ENCODE assay signal across 10 cellular contexts in genomic region chr18:26429535-26429934, GRCh38.
DNase-seq lines count a peak whose midpoint lies in the region; FAIRE-seq and TF ChIP-seq lines count a peak whose summit lies in the region.
"Had no signal": no experiment of that assay in that cellular context is flagged by ENCODE, and none has a peak within 500 bp of the region (broad histone marks: within the 10 kb centered on the region; RNA-seq: fewer than 3 reads in every experiment).

No MANE protein-coding gene starts in this region.

- H3K4me3 ChIP-seq in keratinocyte (ENCODE audit: control insufficient read depth in 2 of 3, extremely low read depth in 1 of 3, insufficient read depth in 2 of 3, low read depth in 1 of 3, low read length in 3 of 3): no peak overlapping the region
- no peak overlapping the region for H3K4me3 ChIP-seq in stomach
- H3K4me3 ChIP-seq: lower lobe of right lung had no signal

- no peak overlapping the region for H3K4me3 Mint-ChIP-seq in HFFc6
- H3K4me3 Mint-ChIP-seq: activated naive CD4-positive, alpha-beta T cell treated with anti-CD3 and anti-CD28 coated beads for 36 hours had no signal

- no peaks in the 10 kb centered on the region for H3K27me3 ChIP-seq in keratinocyte (ENCODE audit: control insufficient read depth, extremely low read depth, insufficient read depth, low read length)
- H3K27me3 ChIP-seq in stomach: no peaks in the 10 kb centered on the region

- H3K9ac ChIP-seq in keratinocyte (ENCODE audit: control insufficient read depth, extremely low read depth, insufficient read depth, low read length): peak overlapping the region; percentile 28

- H3K27ac Mint-ChIP-seq in HFFc6: peak overlapping the region; percentile 63; the same call in 1 of the 2 replicates
- H3K27ac Mint-ChIP-seq: activated naive CD4-positive, alpha-beta T cell treated with anti-CD3 and anti-CD28 coated beads for 36 hours had no signal

- TF ChIP-seq CTCF in HFFc6 (IDR thresholded peaks at IDR 0.05) (no peak), keratinocyte (optimal IDR thresholded peaks at IDR 0.05 in 1 of 3, IDR thresholded peaks at IDR 0.05 in 1 of 3, conservative IDR thresholded peaks at IDR 0.05 in 1 of 3; ENCODE audit: extremely low read depth in 1 of 3, insufficient read depth in 2 of 3, low read length in 3 of 3) (no peak), stomach (IDR thresholded peaks at IDR 0.05) (no peak)

- no peaks in the 10 kb centered on the region for H3K36me3 Mint-ChIP-seq in HFFc6 (ENCODE audit: low read depth)

- peak; percentile 98 for FAIRE-seq in keratinocyte (lab: Jason Lieb, UNC)

- peak; percentile 91 for DNase-seq in AG08395 (ENCODE audit: low spot score)
- peak; percentile 83 for DNase-seq in HFFc6
- DNase-seq in amniotic stem cell (lab: John Stamatoyannopoulos, UW): peak; percentile 71
- no peak for DNase-seq in keratinocyte (ENCODE audit: low read depth, low spot score)
- DNase-seq in NK-92 (lab: John Stamatoyannopoulos, UW; ENCODE audit: unreplicated experiment): no peak
- DNase-seq in HuH-7.5 (ENCODE audit: low spot score): no peak
- DNase-seq in NOMO-1 treated with DMSO at 0.1 percent for 48 hours (lab: John Stamatoyannopoulos, UW; ENCODE audit: unreplicated experiment): no peak
- DNase-seq in stomach: no peak
- DNase-seq: activated naive CD4-positive, alpha-beta T cell treated with anti-CD3 and anti-CD28 coated beads for 36 hours; lower lobe of right lung had no signal

- TF ChIP-seq POLR2A in stomach (IDR thresholded peaks at IDR 0.05): no peak

- H3K9me1 ChIP-seq in keratinocyte (ENCODE audit: control insufficient read depth, extremely low read depth, insufficient read depth, low read length): no peaks in the 10 kb centered on the region

- peak overlapping the region; percentile 27 for H3K27ac ChIP-seq in keratinocyte (ENCODE audit: control insufficient read depth, insufficient read depth, low read length)
- H3K27ac ChIP-seq in stomach: no peak overlapping the region
- H3K27ac ChIP-seq: lower lobe of right lung had no signal

- H3K9me3 Mint-ChIP-seq in HFFc6: no peaks in the 10 kb centered on the region
- H3K9me3 Mint-ChIP-seq: activated naive CD4-positive, alpha-beta T cell treated with anti-CD3 and anti-CD28 coated beads for 36 hours had no signal

- dilution Hi-C loops in keratinocyte (cut with MboI; ENCODE audit: extremely low pct_ligation_motif_present, low sequenced_read_pairs): no loop called here

- H3K4me1 Mint-ChIP-seq in HFFc6 (ENCODE audit: low read depth): peaks cover 25% of the 10 kb centered on the region

- intact Hi-C loops in stomach (cut with DNase I; ENCODE audit: low total_unique reads): no loop called here

- WGBS in stomach, 5 donors: 27 to 47% (median 39%) methylated on average over 3 of the region's 3 CpGs

- H3K36me3 ChIP-seq in keratinocyte (ENCODE audit: control insufficient read depth in 2 of 2, extremely low read depth in 1 of 2, insufficient read depth in 2 of 2, low read length in 2 of 2) (no peaks in the 10 kb centered on the region), stomach (no peaks in the 10 kb centered on the region)
- H3K36me3 ChIP-seq: lower lobe of right lung had no signal

- H4K20me1 ChIP-seq in keratinocyte (ENCODE audit: control insufficient read depth, extremely low read depth, insufficient read depth, low read length): no peaks in the 10 kb centered on the region

- H3K9me3 ChIP-seq in keratinocyte (ENCODE audit: control insufficient read depth, low read depth, low read length): no peaks in the 10 kb centered on the region
- H3K9me3 ChIP-seq in stomach: no peaks in the 10 kb centered on the region
- H3K9me3 ChIP-seq: lower lobe of right lung had no signal

- peak overlapping the region; percentile 76 for H2AFZ ChIP-seq in keratinocyte (ENCODE audit: control insufficient read depth, low read length)

- H3K79me2 ChIP-seq in keratinocyte (ENCODE audit: control insufficient read depth, insufficient read depth, low read length): no peaks in the 10 kb centered on the region

- no peak for TF ChIP-seq EP300 in stomach (IDR thresholded peaks at IDR 0.05)

- H3K27me3 Mint-ChIP-seq in HFFc6 (ENCODE audit: insufficient read depth): no peaks in the 10 kb centered on the region

- peak overlapping the region; percentile 44 for H3K4me2 ChIP-seq in keratinocyte (ENCODE audit: control insufficient read depth, extremely low read depth, insufficient read depth, low read depth, low read length)

- H3K4me1 ChIP-seq in keratinocyte (ENCODE audit: control insufficient read depth, extremely low read depth, insufficient read depth, low read length) (peaks cover 8% of the 10 kb centered on the region), stomach (no peaks in the 10 kb centered on the region)
- H3K4me1 ChIP-seq: lower lobe of right lung had no signal

Comparison
In these comparisons a context has a peak if more than half of its experiments do, and no peak if none do; other contexts are left out.
1. DNase-seq: peak in AG08395 (single experiment), HFFc6 (single experiment) and amniotic stem cell (single experiment); none in keratinocyte (single experiment), NK-92 (single experiment), HuH-7.5 (single experiment), NOMO-1 treated with DMSO at 0.1 percent for 48 hours (single experiment) and stomach (single experiment).